16 cellular contexts compared by ENCODE assay signal in the genomic region with DNA sequence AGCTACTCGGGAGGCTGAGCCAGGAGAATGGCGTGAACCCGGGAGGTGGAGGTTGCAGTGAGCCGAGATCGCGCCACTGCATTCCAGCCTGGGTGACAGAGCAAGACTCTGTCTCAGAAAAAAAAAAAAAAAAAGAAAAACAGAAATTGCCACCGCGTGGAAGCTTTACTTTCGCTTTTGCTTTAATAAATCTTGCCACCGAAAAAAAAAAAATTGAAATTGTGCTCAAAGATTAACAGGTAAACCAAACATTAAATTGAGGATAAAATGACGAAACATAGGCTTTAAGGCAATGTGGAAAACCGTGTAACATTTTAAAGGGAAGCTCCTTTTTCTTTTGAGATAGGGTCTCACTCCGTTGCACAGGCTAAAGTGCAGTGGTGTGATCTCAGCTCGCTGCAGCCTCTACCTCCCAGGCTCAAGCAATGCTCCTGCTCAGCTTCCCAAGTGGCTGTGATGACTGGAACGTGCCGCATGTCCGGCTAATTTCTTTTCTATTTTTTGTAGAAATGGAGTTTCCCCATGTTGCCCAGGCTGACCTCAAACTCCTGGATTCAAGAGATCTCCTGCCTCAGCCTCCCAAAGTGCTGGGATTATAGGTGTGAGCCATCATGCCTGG. TPM values are rescaled to one million over a fixed set of nuclear protein-coding genes. Genes with fewer than 3 reads are reported as not detected.
DNase-seq lines count a peak whose midpoint lies in the region; ATAC-seq and TF ChIP-seq lines count a peak whose summit lies in the region.
"Had no signal": no experiment of that assay in that cellular context is flagged by ENCODE, and none has a peak within 500 bp of the region (broad histone marks: within the 10 kb centered on the region; RNA-seq: fewer than 3 reads in every experiment).

No MANE protein-coding gene starts in this region.

- H3K4me2 ChIP-seq in mammary epithelial cell (ENCODE audit: insufficient read depth, low read depth, low read length), result no peak overlapping the region
- no peak overlapping the region for H3K4me2 ChIP-seq in mesenchymal stem cell (ENCODE audit: low read length, poor library complexity, severe bottlenecking)

- no peak overlapping the region for H3K4ac ChIP-seq in mesenchymal stem cell (ENCODE audit: low read depth in 1 of 2, low read length in 2 of 2)

- H3K4me1 ChIP-seq in breast epithelium (no peaks in the 10 kb centered on the region), mammary epithelial cell (ENCODE audit: insufficient read depth, low read length) (no peaks in the 10 kb centered on the region), lower lobe of right lung (peaks cover 18% of the 10 kb centered on the region), transverse colon (peaks cover 4 to 12% (median 5%) of the 10 kb centered on the region in 4 donors), mesenchymal stem cell (ENCODE audit: control insufficient read depth, insufficient read depth, low read depth, low read length) (no peaks in the 10 kb centered on the region), thyroid gland (no peaks in the 10 kb centered on the region)
- H3K4me1 ChIP-seq: ascending aorta had no signal

- H3K27me3 ChIP-seq in breast epithelium, result no peaks in the 10 kb centered on the region
- no peaks in the 10 kb centered on the region for H3K27me3 ChIP-seq in mammary epithelial cell (ENCODE audit: insufficient read depth, low read length)
- H3K27me3 ChIP-seq in lower lobe of right lung (ENCODE audit: low read depth), result no peaks in the 10 kb centered on the region
- H3K27me3 ChIP-seq in transverse colon, result no peaks in the 10 kb centered on the region
- H3K27me3 ChIP-seq in mesenchymal stem cell (ENCODE audit: control insufficient read depth in 1 of 2, insufficient read depth in 1 of 2, low read length in 2 of 2), result no peaks in the 10 kb centered on the region
- H3K27me3 ChIP-seq in thyroid gland, result no peaks in the 10 kb centered on the region
- H3K27me3 ChIP-seq: ascending aorta had no signal

- no peaks in the 10 kb centered on the region for H3K27me3 Mint-ChIP-seq in activated CD8-positive, alpha-beta T cell treated with anti-CD3 and anti-CD28 coated beads, Interleukin-2, amount 10 ng/mL, durations not matched to agents 7 days and 5 days (ENCODE audit: low read depth)

- TF ChIP-seq CTCF in breast epithelium (IDR thresholded peaks at IDR 0.05) (no peak), mammary epithelial cell (conservative IDR thresholded peaks at IDR 0.05 in 1 of 2, IDR thresholded peaks at IDR 0.05 in 1 of 2; ENCODE audit: extremely low read depth in 1 of 2, insufficient read depth in 1 of 2, low read depth in 1 of 2, low read length in 2 of 2) (no peak), lower lobe of right lung (IDR thresholded peaks at IDR 0.05) (no peak), transverse colon (IDR thresholded peaks at IDR 0.05) (no peak), thyroid gland (IDR thresholded peaks at IDR 0.05) (no peak)

- no peak overlapping the region for H3K9ac ChIP-seq in mammary epithelial cell (ENCODE audit: insufficient read depth, low read length)
- no peak overlapping the region for H3K9ac ChIP-seq in mesenchymal stem cell (ENCODE audit: low read length)

- no peak overlapping the region for H3K14ac ChIP-seq in mesenchymal stem cell (ENCODE audit: low read length in 2 of 2)

- intact Hi-C loops in breast epithelium (cut with DNase I; ENCODE audit: low total_unique reads), result no loop called here
- intact Hi-C loops in mammary epithelial cell (cut with micrococcal nuclease), result no loop called here
- intact Hi-C loops in lower lobe of right lung (cut with DNase I), result no loop called here
- intact Hi-C loops in transverse colon (cut with DNase I; ENCODE audit: low total_unique reads), result no loop called here
- intact Hi-C loops in thyroid gland (cut with DNase I), result no loop called here

- no peak overlapping the region for H3K23ac ChIP-seq in mesenchymal stem cell (ENCODE audit: low read length in 2 of 2)

- no peaks in the 10 kb centered on the region for H3K79me2 ChIP-seq in mammary epithelial cell (ENCODE audit: insufficient read depth, low read length)

- H3K79me1 ChIP-seq in mesenchymal stem cell (replicated peaks; ENCODE audit: low read length, poor library complexity, severe bottlenecking), result peaks cover 4% of the 10 kb centered on the region

- in situ Hi-C loops in mammary epithelial cell (cut with MboI; ENCODE audit: low sequenced_read_pairs in 2 of 2), result loop anchor here in 1 of 2 donors (5.0 kb wide), 1 partner anchor 51 kb away; no protein-coding TSS in a partner anchor
- in situ Hi-C loops in transverse colon (cut with MboI; ENCODE audit: low pct_ligation_motif_present in 1 of 4, low pct_unique_long_range_greater_than_20kb in 1 of 4, low sequenced_read_pairs in 3 of 4), result no loop called here

- no peak for TF ChIP-seq EP300 in transverse colon (IDR thresholded peaks at IDR 0.05; ENCODE audit: low read depth)

- H3K36me3 Mint-ChIP-seq in activated CD8-positive, alpha-beta T cell treated with anti-CD3 and anti-CD28 coated beads, Interleukin-2, amount 10 ng/mL, durations not matched to agents 7 days and 5 days (ENCODE audit: low read depth), result peaks cover 78% of the 10 kb centered on the region

- no peak overlapping the region for H4K91ac ChIP-seq in mesenchymal stem cell (ENCODE audit: low read length)

- H3K27ac ChIP-seq in breast epithelium, result no peak overlapping the region
- no peak overlapping the region for H3K27ac ChIP-seq in mammary epithelial cell (ENCODE audit: insufficient read depth, low read depth, low read length)
- H3K27ac ChIP-seq in lower lobe of right lung, result peak overlapping the region; percentile 11
- peak overlapping the region in 3 of 4 donors; percentile 17 to 45 (median 43) for H3K27ac ChIP-seq in transverse colon
- H3K27ac ChIP-seq in mesenchymal stem cell (ENCODE audit: low read length, poor library complexity, severe bottlenecking), result no peak overlapping the region
- H3K27ac ChIP-seq in thyroid gland, result no peak overlapping the region
- H3K27ac ChIP-seq: ascending aorta had no signal

- H2BK12ac ChIP-seq in mesenchymal stem cell (ENCODE audit: low read length in 2 of 2), result no peak overlapping the region

- H3K4me3 Mint-ChIP-seq in activated CD8-positive, alpha-beta T cell treated with anti-CD3 and anti-CD28 coated beads, Interleukin-2, amount 10 ng/mL, durations not matched to agents 7 days and 5 days, result peak overlapping the region; percentile 78

- H3K9me3 ChIP-seq in breast epithelium, result no peaks in the 10 kb centered on the region
- no peaks in the 10 kb centered on the region for H3K9me3 ChIP-seq in mammary epithelial cell (replicated peaks; ENCODE audit: insufficient read depth, low read length)
- H3K9me3 ChIP-seq in lower lobe of right lung, result no peaks in the 10 kb centered on the region
- no peaks in the 10 kb centered on the region for H3K9me3 ChIP-seq in transverse colon
- H3K9me3 ChIP-seq in mesenchymal stem cell (ENCODE audit: control insufficient read depth, low read length), result no peaks in the 10 kb centered on the region
- H3K9me3 ChIP-seq in thyroid gland, result no peaks in the 10 kb centered on the region
- H3K9me3 ChIP-seq: ascending aorta had no signal

- H3K4me3 ChIP-seq in breast epithelium (peak overlapping the region in 2 of 3 donors; percentile 8 to 21), mammary epithelial cell (replicated peaks in 1 of 3; ENCODE audit: insufficient read depth in 1 of 3, low read depth in 2 of 3, low read length in 3 of 3) (no peak overlapping the region), lower lobe of right lung (peak overlapping the region; percentile 32), transverse colon (peak overlapping the region in 1 of 4 donors; percentile 15), mesenchymal stem cell (ENCODE audit: insufficient read depth in 1 of 2, low read depth in 1 of 2, low read length in 2 of 2) (no peak overlapping the region), thyroid gland (replicated peaks in 1 of 3) (no peak overlapping the region)
- H3K4me3 ChIP-seq: ascending aorta had no signal

- WGBS in mammary epithelial cell (ENCODE audit: low coverage, missing lambda C conversion rate), result 92% methylated on average over 13 of the region's 17 CpGs
- 51 to 76% methylated on average over 8 to 17 of the region's 17 CpGs for WGBS in transverse colon (ENCODE audit: low coverage in 1 of 2), 2 donors
- 95% methylated on average over 17 of the region's 17 CpGs for WGBS in mesenchymal stem cell
- 87% methylated on average over 17 of the region's 17 CpGs for WGBS in thyroid gland, 2 donors

- no peak overlapping the region for H2BK5ac ChIP-seq in mesenchymal stem cell (ENCODE audit: low read depth, low read length, poor library complexity, severe bottlenecking)

- POLR2A ChIA-PET in activated CD8-positive, alpha-beta T cell treated with anti-CD3 and anti-CD28 coated beads, Interleukin-2, amount 10 ng/mL, durations not matched to agents 7 days and 5 days (lab: Charles Lee), result interaction anchor here (1.4 to 1.6 kb wide), 2 partner anchors 11 to 112 kb away, joined by 3 to 4 read pairs; partner anchors contain the start of gene TCF25

- no peak for TF ChIP-seq POLR2A in breast epithelium (IDR thresholded peaks at IDR 0.05)
- TF ChIP-seq POLR2A in transverse colon (IDR thresholded peaks at IDR 0.05), result no peak
- TF ChIP-seq POLR2A in thyroid gland (IDR thresholded peaks at IDR 0.05), result no peak

- peak; percentile 31 for ATAC-seq in activated CD8-positive, alpha-beta T cell treated with anti-CD3 and anti-CD28 coated beads, Interleukin-2, amount 10 ng/mL, durations not matched to agents 7 days and 5 days
- ATAC-seq in lower lobe of right lung, result no peak
- ATAC-seq: left ventricle myocardium superior, sciatic nerve had no signal

- no peaks in the 10 kb centered on the region for H3K36me3 ChIP-seq in breast epithelium
- peaks cover 9% of the 10 kb centered on the region for H3K36me3 ChIP-seq in mammary epithelial cell (ENCODE audit: insufficient read depth, low read length)
- H3K36me3 ChIP-seq in lower lobe of right lung, result no peaks in the 10 kb centered on the region
- H3K36me3 ChIP-seq in transverse colon, result no peaks in the 10 kb centered on the region
- peaks cover 6 to 29% of the 10 kb centered on the region in 2 experiments for H3K36me3 ChIP-seq in mesenchymal stem cell (ENCODE audit: control insufficient read depth in 1 of 2, insufficient read depth in 2 of 2, low read depth in 1 of 2, low read length in 2 of 2)
- no peaks in the 10 kb centered on the region for H3K36me3 ChIP-seq in thyroid gland
- H3K36me3 ChIP-seq: ascending aorta had no signal

- H2BK120ac ChIP-seq in mesenchymal stem cell (ENCODE audit: low read depth, low read length), result no peak overlapping the region

- no peak overlapping the region for H2BK15ac ChIP-seq in mesenchymal stem cell (ENCODE audit: low read depth, poor library complexity, severe bottlenecking)

- BruUV-seq in mammary epithelial cell (replicated peaks; lab: Mats Ljungman, UMichigan), result no TSS peak

- H2AK5ac ChIP-seq in mesenchymal stem cell (ENCODE audit: low read length, severe bottlenecking), result no peak overlapping the region

- no peaks in the 10 kb centered on the region for H3K9me3 Mint-ChIP-seq in activated CD8-positive, alpha-beta T cell treated with anti-CD3 and anti-CD28 coated beads, Interleukin-2, amount 10 ng/mL, durations not matched to agents 7 days and 5 days (ENCODE audit: insufficient read depth)

- peaks cover 36% of the 10 kb centered on the region for H3K4me1 Mint-ChIP-seq in activated CD8-positive, alpha-beta T cell treated with anti-CD3 and anti-CD28 coated beads, Interleukin-2, amount 10 ng/mL, durations not matched to agents 7 days and 5 days (ENCODE audit: low read depth)

- dilution Hi-C loops in mammary epithelial cell (cut with HindIII; ENCODE audit: low sequenced_read_pairs), result no loop called here

- no peak overlapping the region for H2AFZ ChIP-seq in mammary epithelial cell (ENCODE audit: low read depth, low read length)
- H2AFZ ChIP-seq in mesenchymal stem cell (ENCODE audit: low read depth, low read length), result no peak overlapping the region

- no peak for DNase-seq in breast epithelium (ENCODE audit: low spot score in 2 of 2)
- DNase-seq in mammary epithelial cell, result no peak
- no peak for DNase-seq in activated CD8-positive, alpha-beta T cell treated with anti-CD3 and anti-CD28 coated beads, Interleukin-2, amount 10 ng/mL, durations not matched to agents 7 days and 5 days
- DNase-seq in lower lobe of right lung, result no peak
- DNase-seq in transverse colon, result no peak
- DNase-seq in NCI-H510A treated with DMSO at 0.1 percent for 48 hours (lab: John Stamatoyannopoulos, UW), result no peak
- DNase-seq in mesenchymal stem cell, result no peak
- DNase-seq in thyroid gland, result no peak
- DNase-seq: dermis blood vessel endothelial cell; left ventricle myocardium superior; NCI-H1092; NCI-H2171 treated with DMSO at 0.1 percent for 48 hours; SIG-M5; stimulated activated naive CD4-positive, alpha-beta T cell treated with Interleukin-2 at 50 U/mL for 16 hours had no signal

- H4K8ac ChIP-seq in mesenchymal stem cell (ENCODE audit: low read length), result no peak overlapping the region

- H3K27ac Mint-ChIP-seq in activated CD8-positive, alpha-beta T cell treated with anti-CD3 and anti-CD28 coated beads, Interleukin-2, amount 10 ng/mL, durations not matched to agents 7 days and 5 days, result peak overlapping the region; percentile 87

- no peak overlapping the region for H3K18ac ChIP-seq in mesenchymal stem cell (ENCODE audit: low read depth in 1 of 2, low read length in 2 of 2)

- H4K20me1 ChIP-seq in mammary epithelial cell (ENCODE audit: insufficient read depth, low read length), result no peaks in the 10 kb centered on the region

- CTCF ChIA-PET in mammary epithelial cell (lab: Charles Lee; ENCODE audit: low non-redundant PET), result no interaction called here
- CTCF ChIA-PET in activated CD8-positive, alpha-beta T cell treated with anti-CD3 and anti-CD28 coated beads, Interleukin-2, amount 10 ng/mL, durations not matched to agents 7 days and 5 days (lab: Charles Lee), result interaction anchor here (0.9 to 2.8 kb wide), 9 partner anchors 12 to 149 kb away, joined by 3 to 17 read pairs (median 4); partner anchors contain the start of gene SPATA2L

RNA-seq across cellular contexts. Expression of gene ZNF276, which starts 40.1 kb away (rescaled TPM):
- total RNA-seq in breast epithelium, result 10 to 100 TPM; 19.2 to 48.5 (median 31.2) TPM
- 10 to 100 TPM; 11.5 to 20.4 TPM for total RNA-seq in mammary epithelial cell
- 9.8 TPM for polyA plus RNA-seq in mammary epithelial cell
- polyA minus RNA-seq in mammary epithelial cell, result 4.3 TPM
- 10 to 100 TPM; 67.5 to 69.6 TPM for total RNA-seq in activated CD8-positive, alpha-beta T cell treated with anti-CD3 and anti-CD28 coated beads, Interleukin-2, amount 10 ng/mL, durations not matched to agents 7 days and 5 days
- 33.2 TPM for total RNA-seq in lower lobe of right lung
- total RNA-seq in transverse colon, result 100 to 1,000 TPM in 2 of 4 donors, 10 to 100 TPM in 2; 43.4 to 265 (median 145) TPM
- 9.2 TPM for polyA plus RNA-seq in mesenchymal stem cell (2013, experiment 1 of 2)
- polyA plus RNA-seq in mesenchymal stem cell (2013, experiment 2 of 2), result 7.2 TPM
- 10 to 100 TPM; 21.2 to 38.9 (median 24.9) TPM for total RNA-seq in thyroid gland

RNA-seq across cellular contexts. Expression of gene VPS9D1, which starts 40.7 kb away (rescaled TPM):
- total RNA-seq in breast epithelium, result 1 to 10 TPM; 4.8 to 6.6 (median 5.4) TPM
- total RNA-seq in mammary epithelial cell, result 1 to 10 TPM; 4.3 to 8.0 TPM
- 3.5 TPM for polyA plus RNA-seq in mammary epithelial cell
- 2.7 TPM for polyA minus RNA-seq in mammary epithelial cell
- total RNA-seq in activated CD8-positive, alpha-beta T cell treated with anti-CD3 and anti-CD28 coated beads, Interleukin-2, amount 10 ng/mL, durations not matched to agents 7 days and 5 days, result 1 to 10 TPM; 6.6 to 7.5 TPM
- 15.6 TPM for total RNA-seq in lower lobe of right lung
- 10 to 100 TPM; 13.1 to 54.6 (median 18.8) TPM for total RNA-seq in transverse colon
- 17.6 TPM for polyA plus RNA-seq in mesenchymal stem cell (2013, experiment 1 of 2)
- polyA plus RNA-seq in mesenchymal stem cell (2013, experiment 2 of 2), result 17.7 TPM
- total RNA-seq in thyroid gland, result 10 to 100 TPM in 1 of 4 donors, 1 to 10 TPM in 3; 3.1 to 15.6 (median 9.0) TPM

RNA-seq across cellular contexts. Expression of gene FANCA, which starts 55.0 kb away (rescaled TPM):
- total RNA-seq in breast epithelium (1 to 10 TPM in 2 of 3 donors, under 1 TPM in 1; 0.64 to 4.0 (median 3.9) TPM), mammary epithelial cell (10 to 100 TPM in 1 of 2 donors, 1 to 10 TPM in 1; 4.8 to 43.6 TPM), lower lobe of right lung (7.9 TPM), transverse colon (10 to 100 TPM in 2 of 4 donors, 1 to 10 TPM in 2; 2.9 to 78.0 (median 9.7) TPM), thyroid gland (10 to 100 TPM in 1 of 4 donors, 1 to 10 TPM in 3; 2.3 to 10.3 (median 3.6) TPM)
- 31.0 TPM for polyA plus RNA-seq in mammary epithelial cell
- polyA minus RNA-seq in mammary epithelial cell, result 62.6 TPM
- 100 to 1,000 TPM; 123 to 149 TPM for total RNA-seq in activated CD8-positive, alpha-beta T cell treated with anti-CD3 and anti-CD28 coated beads, Interleukin-2, amount 10 ng/mL, durations not matched to agents 7 days and 5 days
- polyA plus RNA-seq in mesenchymal stem cell (2013, experiment 1 of 2), result 3.3 TPM
- 2.3 TPM for polyA plus RNA-seq in mesenchymal stem cell (2013, experiment 2 of 2)

RNA-seq across cellular contexts. Expression of gene SPATA2L, which starts 59.9 kb away (rescaled TPM):
- total RNA-seq in breast epithelium (10 to 100 TPM in 2 of 3 donors, 1 to 10 TPM in 1; 9.0 to 15.1 (median 14.3) TPM), mammary epithelial cell (1 to 10 TPM; 6.8 to 7.4 TPM), lower lobe of right lung (10.3 TPM), transverse colon (10 to 100 TPM; 30.8 to 83.0 (median 60.6) TPM), thyroid gland (10 to 100 TPM; 22.4 to 31.9 (median 27.7) TPM)
- 3.2 TPM for polyA plus RNA-seq in mammary epithelial cell
- polyA minus RNA-seq in mammary epithelial cell, result 0.36 TPM
- 1 to 10 TPM; 6.1 to 7.0 TPM for total RNA-seq in activated CD8-positive, alpha-beta T cell treated with anti-CD3 and anti-CD28 coated beads, Interleukin-2, amount 10 ng/mL, durations not matched to agents 7 days and 5 days
- 6.6 TPM for polyA plus RNA-seq in mesenchymal stem cell (2013, experiment 1 of 2)
- 6.9 TPM for polyA plus RNA-seq in mesenchymal stem cell (2013, experiment 2 of 2)

Comparison
In these comparisons a context has a peak if more than half of its experiments do, and no peak if none do; other contexts are left out.
1. H3K4me3 ChIP-seq: peak in breast epithelium (2 of 3) and lower lobe of right lung (single experiment); none in mammary epithelial cell (0 of 3), mesenchymal stem cell (0 of 2) and thyroid gland (0 of 3).
2. H3K27ac ChIP-seq: peak in lower lobe of right lung (single experiment) and transverse colon (3 of 4); none in breast epithelium (0 of 2), mammary epithelial cell (single experiment), mesenchymal stem cell (single experiment) and thyroid gland (0 of 3).